In genomic region chr2:232328038-232328435, GRCh38 we compare ENCODE assay signal across 15 cellular contexts. TPM values are rescaled to one million over a fixed set of nuclear protein-coding genes. Genes with fewer than 3 reads are reported as not detected.
DNase-seq lines count a peak whose midpoint lies in the region; ATAC-seq and TF ChIP-seq lines count a peak whose summit lies in the region.
"Had no signal": no experiment of that assay in that cellular context is flagged by ENCODE, and none has a peak within 500 bp of the region (broad histone marks: within the 10 kb centered on the region; RNA-seq: fewer than 3 reads in every experiment).

No MANE protein-coding gene starts in this region.

- 91% methylated on average over 2 of the region's 2 CpGs for WGBS in right cardiac atrium
- 76 to 90% methylated on average over 2 of the region's 2 CpGs for WGBS in sigmoid colon, 2 donors

- in situ Hi-C loops in gastrocnemius medialis (cut with MboI; ENCODE audit: low sequenced_read_pairs in 4 of 4) = loop anchor here in 2 of 4 donors (10.0 kb wide), 2 partner anchors 403 to 423 kb away; partner anchors contain the start of gene NPPC (in 1 of the 2)

- no peak overlapping the region for H3K9ac ChIP-seq in OCI-LY1 (ENCODE audit: low read length)

- no peaks in the 10 kb centered on the region for H3K9me2 ChIP-seq in OCI-LY1 (ENCODE audit: low read depth, low read length)

- TF ChIP-seq CTCF in OCI-LY1 (IDR thresholded peaks at IDR 0.05; ENCODE audit: low read length) = peak; percentile 27
- no peak for TF ChIP-seq CTCF in sigmoid colon (IDR thresholded peaks at IDR 0.05)
- TF ChIP-seq CTCF in gastrocnemius medialis (IDR thresholded peaks at IDR 0.05 in 4 of 5, conservative IDR thresholded peaks at IDR 0.05 in 1 of 5) = no peak

- H3K79me2 ChIP-seq in OCI-LY1 (ENCODE audit: insufficient read depth, low read length) = no peaks in the 10 kb centered on the region

- no peak for TF ChIP-seq EP300 in sigmoid colon (IDR thresholded peaks at IDR 0.05)

- H3K4me1 ChIP-seq in right cardiac atrium (ENCODE audit: control insufficient read depth, insufficient read depth, low read length) (no peaks in the 10 kb centered on the region), OCI-LY1 (ENCODE audit: insufficient read depth, low read length, severe bottlenecking) (no peaks in the 10 kb centered on the region), sigmoid colon (no peaks in the 10 kb centered on the region), gastrocnemius medialis (no peaks in the 10 kb centered on the region)

- ATAC-seq in Right ventricle myocardium inferior = no peak
- ATAC-seq in right cardiac atrium = no peak
- ATAC-seq in GM18868 (IDR thresholded peaks at IDR 0.05; ENCODE audit: unreplicated experiment) = peak; percentile 43
- ATAC-seq in gastrocnemius medialis = no peak

- H2AFZ ChIP-seq in OCI-LY1 (ENCODE audit: low read length) = no peak overlapping the region
- H2AFZ ChIP-seq: PC-9 had no signal

- H3F3A ChIP-seq in OCI-LY1 (ENCODE audit: insufficient read depth, low read length) = no peaks in the 10 kb centered on the region

- H3K36me3 ChIP-seq in OCI-LY1 (ENCODE audit: insufficient read depth, low read length) = no peaks in the 10 kb centered on the region
- no peaks in the 10 kb centered on the region for H3K36me3 ChIP-seq in sigmoid colon
- H3K36me3 ChIP-seq in gastrocnemius medialis = no peaks in the 10 kb centered on the region

- no peak for TF ChIP-seq POLR2A in sigmoid colon (IDR thresholded peaks at IDR 0.05)
- TF ChIP-seq POLR2A in gastrocnemius medialis (IDR thresholded peaks at IDR 0.05) = no peak

- H3K27me3 ChIP-seq in right cardiac atrium (ENCODE audit: control insufficient read depth, insufficient read depth) = no peaks in the 10 kb centered on the region
- H3K27me3 ChIP-seq in OCI-LY1 (ENCODE audit: insufficient read depth, low read length) = no peaks in the 10 kb centered on the region
- H3K27me3 ChIP-seq in sigmoid colon = no peaks in the 10 kb centered on the region
- H3K27me3 ChIP-seq in gastrocnemius medialis = no peaks in the 10 kb centered on the region

- H3K27ac ChIP-seq in right cardiac atrium (ENCODE audit: low read length) (no peak overlapping the region), OCI-LY1 (ENCODE audit: low read depth, low read length, poor library complexity, severe bottlenecking) (no peak overlapping the region), sigmoid colon (no peak overlapping the region), gastrocnemius medialis (no peak overlapping the region)
- H3K27ac ChIP-seq: PC-9 had no signal

- no peaks in the 10 kb centered on the region for H4K20me1 ChIP-seq in OCI-LY1 (ENCODE audit: insufficient read depth, low read length)

- H3K9me3 ChIP-seq in right cardiac atrium (ENCODE audit: control insufficient read depth, low read length) (no peaks in the 10 kb centered on the region), OCI-LY1 (ENCODE audit: low read length) (no peaks in the 10 kb centered on the region), sigmoid colon (no peaks in the 10 kb centered on the region), gastrocnemius medialis (no peaks in the 10 kb centered on the region)

- H3K4me2 ChIP-seq in OCI-LY1 (ENCODE audit: low read length) = no peak overlapping the region
- H3K4me2 ChIP-seq: PC-9 had no signal

- DNase-seq in Right ventricle myocardium inferior (ENCODE audit: missing footprints) = peak; percentile 11
- no peak for DNase-seq in right cardiac atrium
- DNase-seq in sigmoid colon = peak; percentile 50
- no peak for DNase-seq in GM19240 (ENCODE audit: insufficient read length, low spot score)
- DNase-seq in gastrocnemius medialis = no peak
- no peak for DNase-seq in AG08396 (ENCODE audit: low spot score)
- DNase-seq: CD4-positive, CD25-positive, alpha-beta regulatory T cell; NCI-H1092; NCI-H345; PC-9 had no signal

- H3K4me3 ChIP-seq in right cardiac atrium (ENCODE audit: low read length) (no peak overlapping the region), OCI-LY1 (ENCODE audit: low read depth, low read length, poor library complexity, severe bottlenecking) (no peak overlapping the region), sigmoid colon (no peak overlapping the region), gastrocnemius medialis (no peak overlapping the region)
- H3K4me3 ChIP-seq: PC-9 had no signal

- intact Hi-C loops in Right ventricle myocardium inferior (cut with DNase I) (loop anchor here (5.0 to 10.0 kb wide), 3 partner anchors 107 to 421 kb away; partner anchors contain the start of gene NPPC), right cardiac atrium (cut with DNase I) (loop anchor here (5.0 to 10.0 kb wide), 4 partner anchors 193 to 421 kb away; partner anchors contain the start of gene NPPC (in 2 of the 4)), sigmoid colon (cut with DNase I) (loop anchor here (10.0 kb wide), 1 partner anchor 183 kb away; no protein-coding TSS in a partner anchor), gastrocnemius medialis (cut with DNase I; ENCODE audit: low total_unique reads) (loop anchor here (5.0 to 10.0 kb wide), 2 partner anchors 36 to 117 kb away; no protein-coding TSS in a partner anchor)

RNA-seq across cellular contexts. Expression of gene ALPP, which starts 50.5 kb away (rescaled TPM):
- total RNA-seq in Right ventricle myocardium inferior (not detected), right cardiac atrium (not detected), sigmoid colon (not detected), gastrocnemius medialis (not detected)
- polyA plus RNA-seq in right cardiac atrium (not detected), sigmoid colon (under 1 TPM in 1 of 3 donors, not detected in 2; 0.03 TPM)
- total RNA-seq: CD4-positive, CD25-positive, alpha-beta regulatory T cell; dermis microvascular lymphatic vessel endothelial cell; mesenteric fat pad; skeletal muscle tissue had no signal
- polyA plus RNA-seq: CD4-positive, CD25-positive, alpha-beta regulatory T cell had no signal

Comparison
In these comparisons a context has a peak if more than half of its experiments do, and no peak if none do; other contexts are left out.
1. DNase-seq: peak in Right ventricle myocardium inferior (single experiment) and sigmoid colon (single experiment); none in right cardiac atrium (0 of 3), GM19240 (single experiment), gastrocnemius medialis (0 of 2) and AG08396 (single experiment).